In the genomic region with DNA sequence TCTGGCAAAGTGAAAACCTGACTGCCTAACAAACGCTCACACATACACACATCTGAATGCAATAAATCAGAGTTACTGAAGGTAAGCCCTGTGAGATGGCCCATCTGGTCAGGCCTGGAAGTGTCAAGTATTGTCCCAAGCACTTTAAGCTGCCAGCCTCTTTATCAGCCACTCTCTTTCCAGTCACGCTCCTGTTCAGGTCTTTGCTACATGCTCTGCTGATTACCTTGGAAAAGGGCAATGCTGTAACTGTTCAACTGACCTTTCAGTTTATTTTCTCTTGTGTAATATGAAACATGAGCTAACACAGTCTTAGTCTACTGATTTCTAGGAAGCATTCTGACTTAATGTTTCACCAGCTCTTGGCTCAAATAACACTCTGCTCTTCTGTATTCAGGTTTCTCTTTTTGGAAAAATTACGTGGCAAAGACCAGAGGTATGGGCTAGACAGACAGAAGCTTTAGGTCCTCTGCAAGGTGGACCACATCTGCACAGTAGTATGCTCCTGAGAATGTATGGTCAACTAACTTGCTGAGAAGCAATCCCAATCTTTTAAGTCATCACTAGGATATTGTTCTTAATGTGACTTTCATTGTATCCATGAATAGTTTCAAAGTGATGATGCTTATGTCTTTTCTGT, we compare ENCODE assay signal across 11 cellular contexts. TPM values are rescaled to one million over a fixed set of nuclear protein-coding genes. Genes with fewer than 3 reads are reported as not detected.
A peak's percentile ranks its signal among the peaks of the same experiment; 100 is the strongest.
DNase-seq lines count a peak whose midpoint lies in the region; ATAC-seq, FAIRE-seq and TF ChIP-seq lines count a peak whose summit lies in the region.
"Had no signal": no experiment of that assay in that cellular context is flagged by ENCODE, and none has a peak within 500 bp of the region (broad histone marks: within the 10 kb centered on the region; RNA-seq: fewer than 3 reads in every experiment).

No MANE protein-coding gene starts in this region.

- FAIRE-seq in GM19239 (lab: Jason Lieb, UNC) = peak; percentile 18

- H3K9ac ChIP-seq in parathyroid adenoma = no peak overlapping the region

- H3K36me3 ChIP-seq in gastroesophageal sphincter (peaks cover 0 to 5% of the 10 kb centered on the region in 2 donors), parathyroid adenoma (ENCODE audit: control insufficient read depth, insufficient read depth, low read length) (no peaks in the 10 kb centered on the region)

- no peak for TF ChIP-seq EP300 in gastroesophageal sphincter (IDR thresholded peaks at IDR 0.05)

- WGBS in gastroesophageal sphincter (ENCODE audit: low coverage in 1 of 2), 2 donors = 25 to 48% methylated on average over 3 of the region's 3 CpGs

- H3K79me2 ChIP-seq in parathyroid adenoma = no peaks in the 10 kb centered on the region

- peak overlapping the region; percentile 57 for H3K4me2 ChIP-seq in parathyroid adenoma (ENCODE audit: low read length)

- TF ChIP-seq CTCF in gastroesophageal sphincter (IDR thresholded peaks at IDR 0.05) = no peak
- no peak for TF ChIP-seq CTCF in parathyroid adenoma (IDR thresholded peaks at IDR 0.05)
- no peak for TF ChIP-seq CTCF in dorsolateral prefrontal cortex (IDR thresholded peaks at IDR 0.05 in 54 of 56, conservative IDR thresholded peaks at IDR 0.05 in 2 of 56; ENCODE audit: low read depth in 1 of 56, partially characterized antibody in 56 of 56)

- peak overlapping the region; percentile 15 for H2AFZ ChIP-seq in parathyroid adenoma

- no peaks in the 10 kb centered on the region for H3K27me3 ChIP-seq in gastroesophageal sphincter
- no peaks in the 10 kb centered on the region for H3K27me3 ChIP-seq in parathyroid adenoma (ENCODE audit: control insufficient read depth, insufficient read depth, low read length)
- H3K27me3 ChIP-seq in dorsolateral prefrontal cortex = no peaks in the 10 kb centered on the region

- H3K9me3 ChIP-seq in gastroesophageal sphincter (no peaks in the 10 kb centered on the region), parathyroid adenoma (ENCODE audit: control insufficient read depth, low read length) (no peaks in the 10 kb centered on the region)

- H3K27ac ChIP-seq in gastroesophageal sphincter (no peak overlapping the region), parathyroid adenoma (peak overlapping the region; percentile 52), dorsolateral prefrontal cortex (no peak overlapping the region)

- intact Hi-C loops in dorsolateral prefrontal cortex (cut with DNase I) = no loop called here

- DNase-seq in GM19239 (ENCODE audit: insufficient read length, low spot score) = no peak
- peak; percentile 16 for DNase-seq in NCI-H524 treated with DMSO at 0.1 percent for 48 hours (lab: John Stamatoyannopoulos, UW)
- no peak for DNase-seq in NCI-H2081 (lab: John Stamatoyannopoulos, UW)
- no peak for DNase-seq in dermis blood vessel endothelial cell
- DNase-seq in T-helper 9 cell = no peak
- DNase-seq in dorsolateral prefrontal cortex = no peak
- DNase-seq: activated gamma-delta T cell, glutamatergic neuron, retina had no signal

- ATAC-seq in gastroesophageal sphincter = peak; percentile 55

- peaks cover 0 to 4% (median 0%) of the 10 kb centered on the region in 3 donors for H3K4me1 ChIP-seq in gastroesophageal sphincter
- no peaks in the 10 kb centered on the region for H3K4me1 ChIP-seq in parathyroid adenoma

- TF ChIP-seq POLR2A in gastroesophageal sphincter (IDR thresholded peaks at IDR 0.05) = no peak

- H3K4me3 ChIP-seq in gastroesophageal sphincter (no peak overlapping the region), parathyroid adenoma (ENCODE audit: low read depth, low read length) (peak overlapping the region; percentile 10), dorsolateral prefrontal cortex (no peak overlapping the region)

RNA-seq across cellular contexts. Expression of a gene that starts 44.5 kb away (rescaled TPM):
- total RNA-seq in gastroesophageal sphincter = 10 to 100 TPM; 23.3 to 59.4 (median 27.2) TPM
- total RNA-seq in dermis blood vessel endothelial cell = 70.5 and 124 TPM in 2 replicates
- total RNA-seq in dorsolateral prefrontal cortex = 10 to 100 TPM in 114 of 120 experiments, 1 to 10 TPM in 6; 8.8 to 26.0 (median 14.3) TPM
